8 cellular contexts compared by ENCODE assay signal in the genomic region with DNA sequence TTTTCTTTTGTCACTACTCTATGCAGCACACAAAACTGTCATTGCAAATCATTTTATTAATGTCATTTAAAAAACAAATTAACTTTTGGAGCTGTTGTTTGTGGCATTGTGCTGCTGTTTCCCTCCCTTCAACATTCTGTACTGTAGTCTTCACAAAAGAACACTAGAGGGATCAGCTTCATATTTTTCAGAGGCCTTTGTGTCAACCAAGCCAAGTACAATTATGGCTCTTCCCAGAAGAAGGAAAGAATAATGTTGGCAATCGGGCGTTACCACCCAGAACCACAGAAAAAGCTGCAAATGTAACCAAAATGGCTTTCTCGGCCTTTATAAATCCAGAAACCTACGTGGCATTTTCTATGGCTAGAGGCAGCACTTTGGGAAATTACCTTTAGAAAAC.
A peak's percentile ranks its signal among the peaks of the same experiment; 100 is the strongest.
DNase-seq lines count a peak whose midpoint lies in the region; ATAC-seq and TF ChIP-seq lines count a peak whose summit lies in the region.

No MANE protein-coding gene starts in this region.

- H3K9me3 ChIP-seq in muscle layer of colon (ENCODE audit: low read length) (no peaks in the 10 kb centered on the region), MM.1S (replicated peaks; ENCODE audit: insufficient read depth, low read length) (no peaks in the 10 kb centered on the region)

- no peaks in the 10 kb centered on the region for H3K9me2 ChIP-seq in MM.1S (replicated peaks; ENCODE audit: insufficient read depth, low read length)

- no peaks in the 10 kb centered on the region for H3F3A ChIP-seq in MM.1S (ENCODE audit: insufficient read depth, low read length)

- no peaks in the 10 kb centered on the region for H4K20me1 ChIP-seq in MM.1S (ENCODE audit: insufficient read depth, low read length)

- no peaks in the 10 kb centered on the region for H3K36me3 ChIP-seq in muscle layer of colon (ENCODE audit: insufficient read depth, low read length)
- no peaks in the 10 kb centered on the region for H3K36me3 ChIP-seq in MM.1S (replicated peaks; ENCODE audit: insufficient read depth, low read length)

- no peaks in the 10 kb centered on the region for H3K4me1 Mint-ChIP-seq in stimulated activated effector memory CD8-positive, alpha-beta T cell treated with anti-CD3 and anti-CD28 coated beads, Interleukin-12 subunit alpha, Interleukin-12 subunit beta, amount 100 ng/mL, for 72 hours

- H3K4me3 ChIP-seq in muscle layer of colon (ENCODE audit: low read depth in 1 of 2, low read length in 2 of 2) (peak overlapping the region in 1 of 2 donors; percentile 32), MM.1S (ENCODE audit: low read length) (no peak overlapping the region)

- H3K4me3 Mint-ChIP-seq in stimulated activated effector memory CD8-positive, alpha-beta T cell treated with anti-CD3 and anti-CD28 coated beads, Interleukin-12 subunit alpha, Interleukin-12 subunit beta, amount 100 ng/mL, for 72 hours: no peak overlapping the region

- H3K27ac Mint-ChIP-seq in stimulated activated effector memory CD8-positive, alpha-beta T cell treated with anti-CD3 and anti-CD28 coated beads, Interleukin-12 subunit alpha, Interleukin-12 subunit beta, amount 100 ng/mL, for 72 hours: no peak overlapping the region

- H3K27ac ChIP-seq in muscle layer of colon (ENCODE audit: low read depth, low read length) (peak overlapping the region; percentile 88), MM.1S (ENCODE audit: low read length) (no peak overlapping the region)

- H3K9ac ChIP-seq in muscle layer of colon (ENCODE audit: low read length) (no peak overlapping the region), MM.1S (ENCODE audit: low read length) (no peak overlapping the region)

- DNase-seq in AG08396 (ENCODE audit: low spot score) (peak; percentile 35), NCI-H2081 (lab: John Stamatoyannopoulos, UW) (peak; percentile 51 to 66), cerebellar cortex (ENCODE audit: low spot score) (peak; percentile 32), NOMO-1 treated with DMSO at 0.1 percent for 48 hours (lab: John Stamatoyannopoulos, UW; ENCODE audit: unreplicated experiment) (no peak), MM.1S (no peak), T-helper 2 cell (no peak)
- DNase-seq in stimulated activated effector memory CD8-positive, alpha-beta T cell treated with anti-CD3 and anti-CD28 coated beads, Interleukin-12 subunit alpha, Interleukin-12 subunit beta, amount 100 ng/mL, for 72 hours (ENCODE audit: low spot score in 2 of 2): no peak

- H2AFZ ChIP-seq in MM.1S (ENCODE audit: low read length): no peak overlapping the region

- H3K9me3 Mint-ChIP-seq in stimulated activated effector memory CD8-positive, alpha-beta T cell treated with anti-CD3 and anti-CD28 coated beads, Interleukin-12 subunit alpha, Interleukin-12 subunit beta, amount 100 ng/mL, for 72 hours: no peaks in the 10 kb centered on the region

- H3K79me2 ChIP-seq in MM.1S (ENCODE audit: low read length): no peaks in the 10 kb centered on the region

- H3K27me3 ChIP-seq in muscle layer of colon (ENCODE audit: control insufficient read depth in 1 of 2, insufficient read depth in 2 of 2, low read length in 2 of 2) (no peaks in the 10 kb centered on the region), MM.1S (replicated peaks; ENCODE audit: insufficient read depth, low read length) (no peaks in the 10 kb centered on the region)

- TF ChIP-seq CTCF in MM.1S (IDR thresholded peaks at IDR 0.05; ENCODE audit: low read length): no peak

- no peaks in the 10 kb centered on the region for H3K36me3 Mint-ChIP-seq in stimulated activated effector memory CD8-positive, alpha-beta T cell treated with anti-CD3 and anti-CD28 coated beads, Interleukin-12 subunit alpha, Interleukin-12 subunit beta, amount 100 ng/mL, for 72 hours

- H3K4me2 ChIP-seq in MM.1S (ENCODE audit: low read depth, low read length): no peak overlapping the region

- H3K4me1 ChIP-seq in muscle layer of colon (ENCODE audit: insufficient read depth, low read length) (peaks cover 33% of the 10 kb centered on the region), MM.1S (ENCODE audit: low read length) (no peaks in the 10 kb centered on the region)

- ATAC-seq in stimulated activated effector memory CD8-positive, alpha-beta T cell treated with anti-CD3 and anti-CD28 coated beads, Interleukin-12 subunit alpha, Interleukin-12 subunit beta, amount 100 ng/mL, for 72 hours: no peak

Comparison
In these comparisons a context has a peak if more than half of its experiments do, and no peak if none do; other contexts are left out.
1. DNase-seq: peak in AG08396 (single experiment), NCI-H2081 (2 of 2) and cerebellar cortex (single experiment); none in NOMO-1 treated with DMSO at 0.1 percent for 48 hours (single experiment), stimulated activated effector memory CD8-positive, alpha-beta T cell treated with anti-CD3 and anti-CD28 coated beads, Interleukin-12 subunit alpha, Interleukin-12 subunit beta, amount 100 ng/mL, for 72 hours (0 of 2), MM.1S (single experiment) and T-helper 2 cell (0 of 5).